In the genomic region with DNA sequence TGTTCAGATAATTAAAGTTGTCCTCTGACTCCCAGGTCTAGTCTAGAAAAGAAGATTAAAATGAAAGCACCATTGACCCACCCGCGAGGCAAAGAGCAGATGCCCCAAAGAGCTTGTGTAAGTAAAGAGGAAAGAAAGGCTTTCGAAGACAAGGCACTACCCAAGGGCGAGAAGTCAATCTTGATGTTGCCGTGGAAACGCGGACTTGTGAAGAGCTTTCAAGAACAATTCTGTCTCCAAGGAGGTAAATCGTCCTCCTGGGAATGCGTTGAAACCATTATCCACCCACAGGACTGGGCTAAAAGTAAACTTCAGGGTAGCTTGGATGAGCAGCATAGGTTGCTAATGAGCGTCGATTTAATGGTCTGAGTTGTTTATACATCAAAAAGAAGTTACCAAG, we compare ENCODE assay signal across 25 cellular contexts.
A peak's percentile ranks its signal among the peaks of the same experiment; 100 is the strongest.
DNase-seq lines count a peak whose midpoint lies in the region; ATAC-seq, FAIRE-seq and TF ChIP-seq lines count a peak whose summit lies in the region.
"Had no signal": no experiment of that assay in that cellular context is flagged by ENCODE, and none has a peak within 500 bp of the region (broad histone marks: within the 10 kb centered on the region; RNA-seq: fewer than 3 reads in every experiment).

No MANE protein-coding gene starts in this region.

- no peaks in the 10 kb centered on the region for H4K20me1 ChIP-seq in HepG2 (ENCODE audit: insufficient read depth, low read length)

- ATAC-seq in natural killer cell (no peak), HG02571 (IDR thresholded peaks at IDR 0.05; ENCODE audit: unreplicated experiment) (no peak), HepG2 (no peak)
- ATAC-seq: activated CD4-positive, CD25-positive, alpha-beta regulatory T cell treated with anti-CD3 and anti-CD28 coated beads, Interleukin-2, amount 50 U/mL, for 24 hours; Right ventricle myocardium inferior; sciatic nerve had no signal

- no peaks in the 10 kb centered on the region for H3K36me3 Mint-ChIP-seq in natural killer cell

- H3K4me2 ChIP-seq in HepG2 (ENCODE audit: low read depth, low read length), result no peak overlapping the region

- BruUV-seq in HepG2 (replicated peaks; lab: Mats Ljungman, UMichigan), result no TSS peak

- TF ChIP-seq RAD21 in HepG2 (CRISPR knock-in tag; IDR thresholded peaks at IDR 0.05), result no peak

- peaks cover 0 to 5% of the 10 kb centered on the region in 2 donors for H3K4me1 Mint-ChIP-seq in natural killer cell
- H3K4me1 Mint-ChIP-seq: memory B cell had no signal

- TF ChIP-seq CTCF in thyroid gland (IDR thresholded peaks at IDR 0.05) (no peak), natural killer cell (IDR thresholded peaks at IDR 0.05) (no peak), HepG2 (CRISPR knock-in tag; IDR thresholded peaks at IDR 0.05) (no peak)

- TF ChIP-seq EP300 in HepG2 (IDR thresholded peaks at IDR 0.05; ENCODE audit: low read depth in 2 of 2, low read length in 2 of 2) (no peak), HepG2 (CRISPR knock-in tag; IDR thresholded peaks at IDR 0.05; ENCODE audit: borderline replicate concordance) (no peak)

- 21 to 22% methylated on average over 11 of the region's 11 CpGs for WGBS in ectodermal cell, 2 experiments
- WGBS in thyroid gland, 2 donors, result 24 to 26% methylated on average over 11 of the region's 11 CpGs
- WGBS in HepG2 (ENCODE audit: low lambda C conversion rate), result over 99% methylated on average over 11 of the region's 11 CpGs

- CTCF ChIA-PET in HepG2 (lab: Yijun Ruan, JAX; ENCODE audit: low intra/inter-chr PET ratio, low total read pairs), result no interaction called here

- H3K27ac Mint-ChIP-seq in natural killer cell, result no peak overlapping the region
- H3K27ac Mint-ChIP-seq: memory B cell had no signal

- in situ Hi-C loops in HAP-1 (cut with MboI; ENCODE audit: low sequenced_read_pairs), result no loop called here
- in situ Hi-C loops in HepG2 (cut with HindIII; ENCODE audit: extremely low pct_ligation_motif_present, low pct_unique_long_range_greater_than_20kb), result no loop called here

- no peak for TF ChIP-seq POLR2A in thyroid gland (IDR thresholded peaks at IDR 0.05)
- no peak for TF ChIP-seq POLR2A in HepG2 (IDR thresholded peaks at IDR 0.05; ENCODE audit: insufficient read depth in 1 of 2, low read depth in 2 of 2, low read length in 2 of 2)

- no peaks in the 10 kb centered on the region for H3K27me3 ChIP-seq in HAP-1 (ENCODE audit: low read depth)
- H3K27me3 ChIP-seq in ectodermal cell (ENCODE audit: control insufficient read depth, insufficient read depth, low read length, poor library complexity, severe bottlenecking), result no peaks in the 10 kb centered on the region
- H3K27me3 ChIP-seq in thyroid gland, result no peaks in the 10 kb centered on the region
- H3K27me3 ChIP-seq in HepG2 (ENCODE audit: control insufficient read depth in 1 of 2, insufficient read depth in 2 of 2, low read length in 2 of 2), result no peaks in the 10 kb centered on the region

- DNase-seq in HAP-1 (ENCODE audit: low spot score in 2 of 2) (peak; percentile 39 to 64), iris pigment epithelial cell (ENCODE audit: low read depth) (peak; percentile 15), thyroid gland (peak; percentile 75 to 77), natural killer cell (no peak), HepG2 (ENCODE audit: low spot score) (no peak)
- DNase-seq: activated gamma-delta T cell treated with Interleukin-2 at 50 U/mL for 16 hours; activated T-cell treated with anti-CD3 and anti-CD28 coated beads, Interleukin-2, amount 50 U/mL, for 1 hour; kidney; NCI-H1092; NCI-H2029; NCI-H2227 treated with DMSO at 0.1 percent for 48 hours; OCI-M1; stimulated activated CD8-positive, alpha-beta memory T cell treated with anti-CD3 and anti-CD28 coated beads, Interleukin-4, amount 100 ng/mL, for 48 hours had no signal

- no peak for FAIRE-seq in HepG2 (lab: Jason Lieb, UNC)
- FAIRE-seq: bronchial epithelial cell, G401.6, GM18507, HTR-8/SVneo, kidney had no signal

- H3K27ac ChIP-seq in ectodermal cell (ENCODE audit: insufficient read depth, low read depth, low read length, poor library complexity, severe bottlenecking) (peak overlapping the region; percentile 92), thyroid gland (no peak overlapping the region), HepG2 (ENCODE audit: extremely low read length, insufficient read depth, low read length) (no peak overlapping the region)
- H3K27ac ChIP-seq: coronary artery, parathyroid adenoma had no signal

- intact Hi-C loops in thyroid gland (cut with DNase I), result no loop called here
- intact Hi-C loops in natural killer cell (cut with micrococcal nuclease), result no loop called here
- intact Hi-C loops in HepG2 (cut with micrococcal nuclease; ENCODE audit: unreplicated experiment), result no loop called here

- POLR2A ChIA-PET in HepG2 (lab: Yijun Ruan, JAX), result no interaction called here

- H3K27me3 Mint-ChIP-seq in natural killer cell (ENCODE audit: low read depth in 2 of 2), result no peaks in the 10 kb centered on the region
- H3K27me3 Mint-ChIP-seq: memory B cell had no signal

- H3K9ac ChIP-seq in HepG2 (ENCODE audit: insufficient read depth, low read depth, low read length), result no peak overlapping the region
- H3K9ac ChIP-seq: parathyroid adenoma had no signal

- H3K4me3 Mint-ChIP-seq in natural killer cell, result no peak overlapping the region
- H3K4me3 Mint-ChIP-seq: memory B cell had no signal

- no peaks in the 10 kb centered on the region for H3K36me3 ChIP-seq in HAP-1 (replicated peaks)
- H3K36me3 ChIP-seq in ectodermal cell (ENCODE audit: control insufficient read depth, insufficient read depth, low read length), result no peaks in the 10 kb centered on the region
- no peaks in the 10 kb centered on the region for H3K36me3 ChIP-seq in thyroid gland
- H3K36me3 ChIP-seq in HepG2 (replicated peaks in 1 of 2; ENCODE audit: control insufficient read depth in 1 of 2, insufficient read depth in 2 of 2, low read length in 2 of 2), result no peaks in the 10 kb centered on the region

- H3K4me3 ChIP-seq in HAP-1 (no peak overlapping the region), ectodermal cell (ENCODE audit: insufficient read depth, low read depth, low read length) (no peak overlapping the region), thyroid gland (replicated peaks in 1 of 3) (no peak overlapping the region), HepG2 (replicated peaks in 1 of 3; ENCODE audit: insufficient read depth in 1 of 3, low read depth in 2 of 3, low read length in 3 of 3) (no peak overlapping the region)
- H3K4me3 ChIP-seq: coronary artery had no signal

- no peaks in the 10 kb centered on the region for H3K9me3 Mint-ChIP-seq in natural killer cell
- H3K9me3 Mint-ChIP-seq: memory B cell had no signal

- no peaks in the 10 kb centered on the region for H3K79me2 ChIP-seq in HepG2 (ENCODE audit: insufficient read depth, low read length)
- H3K79me2 ChIP-seq: parathyroid adenoma had no signal

- H2AFZ ChIP-seq in HepG2 (ENCODE audit: low read length), result no peak overlapping the region
- H2AFZ ChIP-seq: parathyroid adenoma had no signal

- H3K4me1 ChIP-seq in HAP-1, result no peaks in the 10 kb centered on the region
- peaks cover 20% of the 10 kb centered on the region for H3K4me1 ChIP-seq in ectodermal cell (ENCODE audit: control insufficient read depth, insufficient read depth, low read length)
- peaks cover 5 to 12% of the 10 kb centered on the region in 2 donors for H3K4me1 ChIP-seq in thyroid gland
- peaks cover 4% of the 10 kb centered on the region for H3K4me1 ChIP-seq in HepG2 (ENCODE audit: insufficient read depth, low read length)

- H3K9me3 ChIP-seq in HAP-1, result no peaks in the 10 kb centered on the region
- no peaks in the 10 kb centered on the region for H3K9me3 ChIP-seq in ectodermal cell (ENCODE audit: control insufficient read depth, low read length)
- no peaks in the 10 kb centered on the region for H3K9me3 ChIP-seq in thyroid gland
- H3K9me3 ChIP-seq in HepG2 (ENCODE audit: low read length), result no peaks in the 10 kb centered on the region

TF ChIP-seq in HepG2, 621 proteins besides CTCF, POLR2A, EP300 and RAD21 (continues in another document):
- TF ChIP-seq, protein P1, sequence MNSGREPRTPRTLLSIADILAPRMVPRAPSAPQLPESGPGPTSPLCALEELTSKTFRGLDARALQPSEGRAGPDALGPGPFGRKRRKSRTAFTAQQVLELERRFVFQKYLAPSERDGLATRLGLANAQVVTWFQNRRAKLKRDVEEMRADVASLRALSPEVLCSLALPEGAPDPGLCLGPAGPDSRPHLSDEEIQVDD (CRISPR knock-in tag; IDR thresholded peaks at IDR 0.05; ENCODE audit: borderline replicate concordance), result no peak
- TF ChIP-seq CENPT (CRISPR knock-in tag; IDR thresholded peaks at IDR 0.05; ENCODE audit: low read depth) (no peak), KLF16 (CRISPR knock-in tag; IDR thresholded peaks at IDR 0.05) (no peak), ONECUT2 (CRISPR knock-in tag; IDR thresholded peaks at IDR 0.05) (no peak), GATA4 (IDR thresholded peaks at IDR 0.05; ENCODE audit: borderline replicate concordance, low read depth) (no peak), CHD2 (IDR thresholded peaks at IDR 0.05; ENCODE audit: low read depth, low read length) (no peak), NFKBIZ (CRISPR knock-in tag; IDR thresholded peaks at IDR 0.05) (no peak)
- TF ChIP-seq, protein P2, sequence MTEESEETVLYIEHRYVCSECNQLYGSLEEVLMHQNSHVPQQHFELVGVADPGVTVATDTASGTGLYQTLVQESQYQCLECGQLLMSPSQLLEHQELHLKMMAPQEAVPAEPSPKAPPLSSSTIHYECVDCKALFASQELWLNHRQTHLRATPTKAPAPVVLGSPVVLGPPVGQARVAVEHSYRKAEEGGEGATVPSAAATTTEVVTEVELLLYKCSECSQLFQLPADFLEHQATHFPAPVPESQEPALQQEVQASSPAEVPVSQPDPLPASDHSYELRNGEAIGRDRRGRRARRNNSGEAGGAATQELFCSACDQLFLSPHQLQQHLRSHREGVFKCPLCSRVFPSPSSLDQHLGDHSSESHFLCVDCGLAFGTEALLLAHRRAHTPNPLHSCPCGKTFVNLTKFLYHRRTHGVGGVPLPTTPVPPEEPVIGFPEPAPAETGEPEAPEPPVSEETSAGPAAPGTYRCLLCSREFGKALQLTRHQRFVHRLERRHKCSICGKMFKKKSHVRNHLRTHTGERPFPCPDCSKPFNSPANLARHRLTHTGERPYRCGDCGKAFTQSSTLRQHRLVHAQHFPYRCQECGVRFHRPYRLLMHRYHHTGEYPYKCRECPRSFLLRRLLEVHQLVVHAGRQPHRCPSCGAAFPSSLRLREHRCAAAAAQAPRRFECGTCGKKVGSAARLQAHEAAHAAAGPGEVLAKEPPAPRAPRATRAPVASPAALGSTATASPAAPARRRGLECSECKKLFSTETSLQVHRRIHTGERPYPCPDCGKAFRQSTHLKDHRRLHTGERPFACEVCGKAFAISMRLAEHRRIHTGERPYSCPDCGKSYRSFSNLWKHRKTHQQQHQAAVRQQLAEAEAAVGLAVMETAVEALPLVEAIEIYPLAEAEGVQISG (CRISPR knock-in tag; IDR thresholded peaks at IDR 0.05), result no peak

Comparison
In these comparisons a context has a peak if more than half of its experiments do, and no peak if none do; other contexts are left out.
1. DNase-seq: peak in HAP-1 (2 of 2), iris pigment epithelial cell (single experiment) and thyroid gland (2 of 2); none in natural killer cell (single experiment) and HepG2 (single experiment).